In genomic region chr16:76964464-76965154, GRCh38 we compare ENCODE assay signal across 15 cellular contexts.
DNase-seq lines count a peak whose midpoint lies in the region; ATAC-seq and TF ChIP-seq lines count a peak whose summit lies in the region.
"Had no signal": no experiment of that assay in that cellular context is flagged by ENCODE, and none has a peak within 500 bp of the region (broad histone marks: within the 10 kb centered on the region; RNA-seq: fewer than 3 reads in every experiment).

No MANE protein-coding gene starts in this region.

- no peaks in the 10 kb centered on the region for H4K20me1 ChIP-seq in Karpas-422 (ENCODE audit: insufficient read depth, low read depth, low read length)

- H2AFZ ChIP-seq in Karpas-422 (ENCODE audit: low read length), result no peak overlapping the region

- H3K4me3 ChIP-seq in Karpas-422 (ENCODE audit: low read length) (peak overlapping the region; percentile 38; the same call in 1 of the 2 replicates), RWPE2 (ENCODE audit: severe bottlenecking) (no peak overlapping the region), right lobe of liver (no peak overlapping the region)
- H3K4me3 ChIP-seq: A549, HAP-1 had no signal

- H3K9me2 ChIP-seq in Karpas-422 (replicated peaks; ENCODE audit: insufficient read depth, low read length), result no peaks in the 10 kb centered on the region

- TF ChIP-seq CTCF in RWPE2 (IDR thresholded peaks at IDR 0.05; ENCODE audit: poor library complexity, severe bottlenecking) (no peak), right lobe of liver (IDR thresholded peaks at IDR 0.05) (no peak)

- H3K27me3 ChIP-seq in Karpas-422 (ENCODE audit: low read length) (no peaks in the 10 kb centered on the region), RWPE2 (ENCODE audit: insufficient read depth, poor library complexity, severe bottlenecking) (peaks cover 3% of the 10 kb centered on the region), right lobe of liver (no peaks in the 10 kb centered on the region)

- no peak for TF ChIP-seq POLR2A in right lobe of liver (IDR thresholded peaks at IDR 0.05)

- H3K79me2 ChIP-seq in Karpas-422 (ENCODE audit: low read length), result no peaks in the 10 kb centered on the region

- peaks cover 43% of the 10 kb centered on the region for H3K4me1 ChIP-seq in Karpas-422 (ENCODE audit: low read length)
- H3K4me1 ChIP-seq in RWPE2 (ENCODE audit: insufficient read depth, poor library complexity, severe bottlenecking), result no peaks in the 10 kb centered on the region
- H3K4me1 ChIP-seq in right lobe of liver, result peaks cover 0 to 18% (median 3%) of the 10 kb centered on the region in 4 donors
- H3K4me1 ChIP-seq: HAP-1 had no signal

- H3K27ac ChIP-seq in Karpas-422 (ENCODE audit: low read length) (peak overlapping the region; percentile 58; the same call in 1 of the 2 replicates), RWPE2 (ENCODE audit: poor library complexity, severe bottlenecking) (no peak overlapping the region), right lobe of liver (peak overlapping the region; percentile 20 to 74 (median 56))
- H3K27ac ChIP-seq: A549 had no signal

- DNase-seq in Daoy (ENCODE audit: low read depth), result peak; percentile 9
- DNase-seq in Karpas-422, result no peak
- DNase-seq in RWPE2 (ENCODE audit: low spot score), result no peak
- peak; percentile 30 to 77 (median 46) for DNase-seq in right lobe of liver
- no peak for DNase-seq in cortex of kidney (lab: John Stamatoyannopoulos, UW)
- no peak for DNase-seq in AML-193 (lab: John Stamatoyannopoulos, UW)
- DNase-seq in NCI-H2029 (lab: John Stamatoyannopoulos, UW), result no peak
- DNase-seq: CD8-positive, alpha-beta T cell; COR-L47; DMS153; DMS79 treated with DMSO at 0.1 percent for 48 hours; HFFc6 had no signal

- WGBS in right lobe of liver (ENCODE audit: insufficient coverage, low coverage, low lambda C conversion rate, missing lambda C conversion rate), result 5% methylated on average over 2 of the region's 2 CpGs

- intact Hi-C loops in right lobe of liver (cut with DNase I), result no loop called here

- H3K9ac ChIP-seq in Karpas-422 (ENCODE audit: low read length), result no peak overlapping the region

- ATAC-seq in RWPE2 (ENCODE audit: low read depth) (peak; percentile 57; the same call in 1 of the 3 replicates), right lobe of liver (peak; percentile 79 to 96 (median 94)), HG02763 (IDR thresholded peaks at IDR 0.05; ENCODE audit: unreplicated experiment) (no peak)
- ATAC-seq: A549; CD8-positive, alpha-beta T cell had no signal

- H3K9me3 ChIP-seq in Karpas-422 (ENCODE audit: low read length) (no peaks in the 10 kb centered on the region), RWPE2 (ENCODE audit: severe bottlenecking) (no peaks in the 10 kb centered on the region), right lobe of liver (no peaks in the 10 kb centered on the region)
- H3K9me3 ChIP-seq: A549, HAP-1 had no signal

- peak overlapping the region; percentile 60 for H3K4me2 ChIP-seq in Karpas-422 (ENCODE audit: low read depth, low read length, poor library complexity, severe bottlenecking)
- H3K4me2 ChIP-seq: A549 had no signal

- H3K36me3 ChIP-seq in Karpas-422 (ENCODE audit: insufficient read depth, low read length), result no peaks in the 10 kb centered on the region
- H3K36me3 ChIP-seq in RWPE2 (ENCODE audit: low read depth), result no peaks in the 10 kb centered on the region
- no peaks in the 10 kb centered on the region for H3K36me3 ChIP-seq in right lobe of liver
- H3K36me3 ChIP-seq: HAP-1 had no signal

Comparison
In these comparisons a context has a peak if more than half of its experiments do, and no peak if none do; other contexts are left out.
1. DNase-seq: peak in Daoy (single experiment) and right lobe of liver (3 of 3); none in Karpas-422 (single experiment), RWPE2 (single experiment), cortex of kidney (single experiment), AML-193 (0 of 2) and NCI-H2029 (single experiment).